Comparison of ENCODE assay signal across 22 cellular contexts in genomic region chr11:78177216-78177615, GRCh38.
"Had no signal": no experiment of that assay in that cellular context is flagged by ENCODE, and none has a peak within 500 bp of the region (broad histone marks: within the 10 kb centered on the region; RNA-seq: fewer than 3 reads in every experiment).

No MANE protein-coding gene starts in this region.

- H3K27me3 Mint-ChIP-seq: activated B cell treated with CpG ODN at 0.5 μM for 24 hours; activated CD4-positive, alpha-beta memory T cell treated with anti-CD3 and anti-CD28 coated beads for 36 hours; activated CD4-positive, alpha-beta T cell treated with anti-CD3 and anti-CD28 coated beads, Interleukin-2, amount 10 ng/mL, durations not matched to agents 24 days and 14 days; activated naive CD8-positive, alpha-beta T cell treated with anti-CD3 and anti-CD28 coated beads, Interleukin-2, amount 10 ng/mL, durations not matched to agents 7 days and 5 days; activated T-helper 17 cell treated with anti-CD3 and anti-CD28 coated beads, Interleukin-2, amount 50 U/mL, for 72 hours; brain; T-helper 17 cell had no signal

- H3K4me3 ChIP-seq: Peyer's patch had no signal

- H3K27ac Mint-ChIP-seq: activated B cell treated with CpG ODN at 0.5 μM for 24 hours; activated CD4-positive, alpha-beta memory T cell treated with anti-CD3 and anti-CD28 coated beads for 36 hours; activated naive CD8-positive, alpha-beta T cell treated with anti-CD3 and anti-CD28 coated beads, Interleukin-2, amount 10 ng/mL, durations not matched to agents 7 days and 5 days; brain had no signal

- H3K4me3 Mint-ChIP-seq: activated B cell treated with CpG ODN at 0.5 μM for 24 hours; activated CD4-positive, alpha-beta memory T cell treated with anti-CD3 and anti-CD28 coated beads for 36 hours; activated CD4-positive, alpha-beta T cell treated with anti-CD3 and anti-CD28 coated beads, Interleukin-2, amount 10 ng/mL, durations not matched to agents 24 days and 14 days; activated naive CD8-positive, alpha-beta T cell treated with anti-CD3 and anti-CD28 coated beads, Interleukin-2, amount 10 ng/mL, durations not matched to agents 7 days and 5 days; activated T-helper 17 cell treated with anti-CD3 and anti-CD28 coated beads, Interleukin-2, amount 50 U/mL, for 72 hours; brain; T-helper 17 cell had no signal

- H3K4me1 Mint-ChIP-seq: activated B cell treated with CpG ODN at 0.5 μM for 24 hours; activated CD4-positive, alpha-beta T cell treated with anti-CD3 and anti-CD28 coated beads, Interleukin-2, amount 10 ng/mL, durations not matched to agents 24 days and 14 days; activated naive CD8-positive, alpha-beta T cell treated with anti-CD3 and anti-CD28 coated beads, Interleukin-2, amount 10 ng/mL, durations not matched to agents 7 days and 5 days; brain had no signal

- H3K4me1 ChIP-seq: Peyer's patch had no signal

- H3K27ac ChIP-seq: KMS-11, Peyer's patch, RWPE1 had no signal

- DNase-seq: activated B cell treated with CpG ODN at 0.5 μM for 24 hours; activated CD4-positive, alpha-beta memory T cell treated with anti-CD3 and anti-CD28 coated beads for 36 hours; activated CD4-positive, alpha-beta T cell treated with anti-CD3 and anti-CD28 coated beads for 1 hour; activated CD4-positive, alpha-beta T cell treated with anti-CD3 and anti-CD28 coated beads, Interleukin-2, amount 10 ng/mL, durations not matched to agents 24 days and 14 days; activated CD8-positive, alpha-beta memory T cell treated with anti-CD3 and anti-CD28 coated beads for 24 hours; activated naive CD4-positive, alpha-beta T cell treated with anti-CD3 and anti-CD28 coated beads, Interleukin-2, amount 50 U/mL, for 16 hours; activated naive CD8-positive, alpha-beta T cell treated with anti-CD3 and anti-CD28 coated beads, Interleukin-2, amount 10 ng/mL, durations not matched to agents 7 days and 5 days; activated T-cell treated with anti-CD3 and anti-CD28 coated beads for 4 hours; activated T-cell treated with anti-CD3 and anti-CD28 coated beads, Interleukin-2, amount 50 U/mL, for 48 hours; NCI-H1092; NCI-H1417; NCI-H1930; NCI-H345; NCI-H510A; NCI-H526 treated with DMSO at 0.1 percent for 48 hours; Peyer's patch; T-helper 17 cell; T1000 had no signal

- ATAC-seq: activated T-helper 17 cell treated with anti-CD3 and anti-CD28 coated beads, Interleukin-2, amount 50 U/mL, for 72 hours; T-helper 17 cell had no signal

- H3K27me3 ChIP-seq: Peyer's patch had no signal

- H3K9me3 ChIP-seq: Peyer's patch had no signal
